ENCODE assay signal across 17 cellular contexts in the genomic region with DNA sequence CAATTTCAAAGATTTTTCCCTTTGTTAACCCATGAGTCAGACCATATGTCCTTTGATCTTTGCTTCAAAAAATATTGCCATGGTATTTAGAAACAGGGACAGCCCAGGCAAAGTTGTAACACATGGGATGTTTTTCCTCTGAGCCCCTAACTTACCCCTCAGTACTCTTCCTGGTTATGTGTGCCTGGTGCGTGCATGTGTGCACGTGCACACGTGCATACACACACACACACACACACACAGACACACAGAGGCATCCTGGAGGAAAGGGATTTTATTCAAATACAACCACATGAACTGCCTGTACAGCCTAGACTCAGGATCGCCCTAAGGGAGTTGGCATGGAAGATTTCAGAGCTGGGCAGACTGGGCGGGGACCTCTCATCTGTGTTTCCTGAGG. TPM values are rescaled to one million over a fixed set of nuclear protein-coding genes. Genes with fewer than 3 reads are reported as not detected.
A peak's percentile ranks its signal among the peaks of the same experiment; 100 is the strongest.
DNase-seq lines count a peak whose midpoint lies in the region; ATAC-seq and TF ChIP-seq lines count a peak whose summit lies in the region.
"Had no signal": no experiment of that assay in that cellular context is flagged by ENCODE, and none has a peak within 500 bp of the region (broad histone marks: within the 10 kb centered on the region; RNA-seq: fewer than 3 reads in every experiment).

No MANE protein-coding gene starts in this region.

- H3K4me2 ChIP-seq in DND-41 (ENCODE audit: insufficient read depth, low read length) = peak overlapping the region; percentile 61
- H3K4me2 ChIP-seq in OCI-LY7 (ENCODE audit: low read length) = peak overlapping the region; percentile 98
- H3K4me2 ChIP-seq: PC-9 had no signal

- no peak for TF ChIP-seq POLR2A in body of pancreas (IDR thresholded peaks at IDR 0.05)

- peak overlapping the region; percentile 23; the same call in 1 of the 2 replicates for H3K9ac ChIP-seq in DND-41 (ENCODE audit: low read depth, low read length)

- no TSS peak for BruUV-seq in OCI-LY7 (replicated peaks; lab: Mats Ljungman, UMichigan)

- H3K27me3 ChIP-seq in DND-41 (ENCODE audit: insufficient read depth, low read length, poor library complexity) (no peaks in the 10 kb centered on the region), body of pancreas (no peaks in the 10 kb centered on the region)
- H3K27me3 ChIP-seq: SJSA1 had no signal

- H3K4me1 Mint-ChIP-seq in stimulated activated memory B cell treated with anti-CD40 and anti-IgM and Interleukin-4, amounts not matched to agents 10 μg/mL and 1 μg/mL and 100 μg/mL, for 72 hours = peaks cover 34% of the 10 kb centered on the region

- H4K20me1 ChIP-seq in DND-41 (ENCODE audit: insufficient read depth, low read length) = peaks cover 10% of the 10 kb centered on the region
- H4K20me1 ChIP-seq in OCI-LY7 (ENCODE audit: insufficient read depth, low read length) = peaks cover 19% of the 10 kb centered on the region

- POLR2A ChIA-PET in OCI-LY7 (lab: Charles Lee) = interaction anchor here (0.7 kb wide), 1 partner anchor 1528 kb away, joined by 3 read pairs; no protein-coding TSS in a partner anchor

- H3K4me1 ChIP-seq in DND-41 (ENCODE audit: insufficient read depth, low read length) = peaks cover 74% of the 10 kb centered on the region
- H3K4me1 ChIP-seq in OCI-LY7 (ENCODE audit: insufficient read depth, low read length, poor library complexity, severe bottlenecking) = peaks cover 51% of the 10 kb centered on the region
- H3K4me1 ChIP-seq in body of pancreas = no peaks in the 10 kb centered on the region
- H3K4me1 ChIP-seq: SJSA1 had no signal

- intact Hi-C loops in OCI-LY7 (cut with micrococcal nuclease; ENCODE audit: unreplicated experiment) = no loop called here
- intact Hi-C loops in body of pancreas (cut with DNase I) = no loop called here

- peak overlapping the region; percentile 94 for H3K27ac ChIP-seq in DND-41 (ENCODE audit: low read length)
- H3K27ac ChIP-seq in OCI-LY7 (ENCODE audit: low read depth, low read length, poor library complexity, severe bottlenecking) = no peak overlapping the region
- no peak overlapping the region for H3K27ac ChIP-seq in body of pancreas
- H3K27ac ChIP-seq: PC-9, SJSA1 had no signal

- no peak for DNase-seq in DND-41
- DNase-seq in HFF-Myc (ENCODE audit: extremely low read depth, low read depth) = peak; percentile 56
- no peak for DNase-seq in OCI-LY7 (ENCODE audit: low spot score)
- DNase-seq in body of pancreas = no peak
- no peak for DNase-seq in SW 1271 (lab: John Stamatoyannopoulos, UW)
- DNase-seq: HFFc6, Karpas-422, MM.1S, NCI-H1105 treated with DMSO at 0.1 percent for 48 hours, NCI-H1930, NCI-H446, PC-9 had no signal

- H3K36me3 ChIP-seq in DND-41 (ENCODE audit: insufficient read depth, low read length) (peaks cover 3% of the 10 kb centered on the region; the same call in 1 of the 2 replicates), OCI-LY7 (ENCODE audit: insufficient read depth, low read length) (peaks cover 89% of the 10 kb centered on the region), body of pancreas (replicated peaks in 1 of 2; ENCODE audit: insufficient read depth in 1 of 2, low read depth in 2 of 2) (no peaks in the 10 kb centered on the region)
- H3K36me3 ChIP-seq: SJSA1 had no signal

- peaks cover 8% of the 10 kb centered on the region for H3K36me3 Mint-ChIP-seq in stimulated activated memory B cell treated with anti-CD40 and anti-IgM and Interleukin-4, amounts not matched to agents 10 μg/mL and 1 μg/mL and 100 μg/mL, for 72 hours
- H3K36me3 Mint-ChIP-seq: CD4-positive, alpha-beta memory T cell had no signal

- no peaks in the 10 kb centered on the region for H3K27me3 Mint-ChIP-seq in stimulated activated memory B cell treated with anti-CD40 and anti-IgM and Interleukin-4, amounts not matched to agents 10 μg/mL and 1 μg/mL and 100 μg/mL, for 72 hours

- no peak for ATAC-seq in DND-41 (ENCODE audit: insufficient read depth, low read depth)
- ATAC-seq in stimulated activated memory B cell treated with anti-CD40 and anti-IgM and Interleukin-4, amounts not matched to agents 10 μg/mL and 1 μg/mL and 100 μg/mL, for 72 hours = no peak
- no peak for ATAC-seq in body of pancreas
- no peak for ATAC-seq in GM19467 (IDR thresholded peaks at IDR 0.05; ENCODE audit: unreplicated experiment)
- ATAC-seq: GM12878 had no signal

- no peaks in the 10 kb centered on the region for H3K9me2 ChIP-seq in OCI-LY7 (ENCODE audit: insufficient read depth, low read length)

- H3K4me3 Mint-ChIP-seq in stimulated activated memory B cell treated with anti-CD40 and anti-IgM and Interleukin-4, amounts not matched to agents 10 μg/mL and 1 μg/mL and 100 μg/mL, for 72 hours = no peak overlapping the region
- H3K4me3 Mint-ChIP-seq: HFFc6 had no signal

- peak overlapping the region; percentile 18 for H3K27ac Mint-ChIP-seq in stimulated activated memory B cell treated with anti-CD40 and anti-IgM and Interleukin-4, amounts not matched to agents 10 μg/mL and 1 μg/mL and 100 μg/mL, for 72 hours
- H3K27ac Mint-ChIP-seq: CD4-positive, alpha-beta memory T cell; HFFc6 had no signal

- H3K4me3 ChIP-seq in DND-41 (ENCODE audit: low read depth in 1 of 2, low read length in 2 of 2) = peak overlapping the region in 1 of 2 experiments; percentile 36; a peak in 2 of 4 replicates
- no peak overlapping the region for H3K4me3 ChIP-seq in HFF-Myc (replicated peaks; ENCODE audit: low read depth, low read length)
- H3K4me3 ChIP-seq in OCI-LY7 (ENCODE audit: low read depth, low read length, poor library complexity, severe bottlenecking) = no peak overlapping the region
- H3K4me3 ChIP-seq in body of pancreas = no peak overlapping the region
- H3K4me3 ChIP-seq: GM12878, PC-9, SJSA1 had no signal

- CTCF ChIA-PET in OCI-LY7 (lab: Charles Lee; ENCODE audit: unreplicated experiment) = no interaction called here

- H3K79me2 ChIP-seq in DND-41 (ENCODE audit: insufficient read depth, low read length) (peaks cover 71% of the 10 kb centered on the region), OCI-LY7 (ENCODE audit: insufficient read depth, low read depth, low read length) (peaks cover 100% of the 10 kb centered on the region)

- no peak for TF ChIP-seq CTCF in DND-41 (IDR thresholded peaks at IDR 0.05; ENCODE audit: borderline replicate concordance, extremely low read depth, low read length, poor library complexity, severe bottlenecking)
- TF ChIP-seq CTCF in HFF-Myc (IDR thresholded peaks at IDR 0.05; ENCODE audit: low read depth, low read length, missing control alignments) = no peak
- no peak for TF ChIP-seq CTCF in OCI-LY7 (conservative IDR thresholded peaks at IDR 0.05; ENCODE audit: low read length)
- no peak for TF ChIP-seq CTCF in body of pancreas (IDR thresholded peaks at IDR 0.05)

- H3K9me3 ChIP-seq in DND-41 (ENCODE audit: insufficient read depth, low read length, severe bottlenecking) (no peaks in the 10 kb centered on the region), OCI-LY7 (ENCODE audit: low read length) (no peaks in the 10 kb centered on the region), body of pancreas (no peaks in the 10 kb centered on the region)
- H3K9me3 ChIP-seq: SJSA1 had no signal

- H3K9me3 Mint-ChIP-seq in stimulated activated memory B cell treated with anti-CD40 and anti-IgM and Interleukin-4, amounts not matched to agents 10 μg/mL and 1 μg/mL and 100 μg/mL, for 72 hours = no peaks in the 10 kb centered on the region
- H3K9me3 Mint-ChIP-seq: CD4-positive, alpha-beta memory T cell; HFFc6 had no signal

- H2AFZ ChIP-seq in DND-41 (ENCODE audit: low read depth, low read length) (no peak overlapping the region), OCI-LY7 (ENCODE audit: low read length) (no peak overlapping the region)
- H2AFZ ChIP-seq: PC-9 had no signal

- WGBS in body of pancreas, 2 donors = 70 to 72% methylated on average over 3 to 5 of the region's 5 CpGs

RNA-seq across cellular contexts. Expression of a gene that starts 5.1 kb away (rescaled TPM):
- total RNA-seq in OCI-LY7 (2014; rRNA removed; shearing (Covaris generic)) = 133 and 162 TPM in 2 replicates
- total RNA-seq in OCI-LY7 (2022) = 131 and 162 TPM in 2 replicates
- total RNA-seq in body of pancreas = under 1 TPM; 0.52 to 0.99 TPM
- total RNA-seq: PC-9 had no signal

Comparison
In these comparisons a context has a peak if more than half of its experiments do, and no peak if none do; other contexts are left out.
1. RNA of a gene that starts 5.1 kb away (total RNA-seq): 131 to 162 TPM in OCI-LY7; 0.52 to 0.99 TPM in body of pancreas; every median in the first group is over 10 times any median in the second.